ENCODE assay signal across 12 cellular contexts in genomic region chr2:46979611-46980010, GRCh38. TPM values are rescaled to one million over a fixed set of nuclear protein-coding genes. Genes with fewer than 3 reads are reported as not detected.
DNase-seq lines count a peak whose midpoint lies in the region; TF ChIP-seq lines count a peak whose summit lies in the region.
"Had no signal": no experiment of that assay in that cellular context is flagged by ENCODE, and none has a peak within 500 bp of the region (broad histone marks: within the 10 kb centered on the region; RNA-seq: fewer than 3 reads in every experiment).

No MANE protein-coding gene starts in this region.

- H3K27me3 ChIP-seq in OCI-LY1 (ENCODE audit: insufficient read depth, low read length), result no peaks in the 10 kb centered on the region
- H3K27me3 ChIP-seq in WERI-Rb-1 (ENCODE audit: insufficient read depth, low read depth, severe bottlenecking), result no peaks in the 10 kb centered on the region
- H3K27me3 ChIP-seq: heart left ventricle had no signal

- H3K9me2 ChIP-seq in OCI-LY1 (ENCODE audit: low read depth, low read length), result no peaks in the 10 kb centered on the region

- H3K4me3 ChIP-seq in OCI-LY1 (ENCODE audit: low read depth, low read length, poor library complexity, severe bottlenecking), result no peak overlapping the region
- no peak overlapping the region for H3K4me3 ChIP-seq in WERI-Rb-1 (ENCODE audit: low read depth, low read length)
- H3K4me3 ChIP-seq: heart left ventricle, smooth muscle cell had no signal

- peak; percentile 46 for DNase-seq in GM10266 (ENCODE audit: extremely low spot score)
- peak; percentile 66 for DNase-seq in activated naive CD8-positive, alpha-beta T cell treated with anti-CD3 and anti-CD28 coated beads for 36 hours
- DNase-seq in pons (ENCODE audit: low spot score), result peak; percentile 60
- no peak for DNase-seq in DMS153 (lab: John Stamatoyannopoulos, UW)
- DNase-seq in cerebellar nuclear complex (lab: John Stamatoyannopoulos, UW), result no peak
- DNase-seq in WERI-Rb-1, result no peak
- DNase-seq in NCI-H2081 (lab: John Stamatoyannopoulos, UW), result no peak
- DNase-seq: DMS79 treated with DMSO at 0.1 percent for 48 hours; stimulated activated naive CD4-positive, alpha-beta T cell treated with Interleukin-2 at 50 U/mL for 16 hours had no signal

- H3K4me1 Mint-ChIP-seq in activated naive CD8-positive, alpha-beta T cell treated with anti-CD3 and anti-CD28 coated beads for 36 hours, result peaks cover 66% of the 10 kb centered on the region

- H3K36me3 Mint-ChIP-seq in activated naive CD8-positive, alpha-beta T cell treated with anti-CD3 and anti-CD28 coated beads for 36 hours, result peaks cover 53% of the 10 kb centered on the region

- H3K9ac ChIP-seq in OCI-LY1 (ENCODE audit: low read length), result peak overlapping the region; percentile 58; the same call in 1 of the 2 replicates

- no peak for TF ChIP-seq CTCF in GM10266 (IDR thresholded peaks at IDR 0.05; ENCODE audit: control insufficient read depth, insufficient read depth, low read depth, missing control alignments)
- TF ChIP-seq CTCF in OCI-LY1 (IDR thresholded peaks at IDR 0.05; ENCODE audit: low read length), result no peak
- TF ChIP-seq CTCF in WERI-Rb-1 (IDR thresholded peaks at IDR 0.05; ENCODE audit: low read depth, low read length), result no peak

- H3K9me3 ChIP-seq in OCI-LY1 (ENCODE audit: low read length) (no peaks in the 10 kb centered on the region), WERI-Rb-1 (ENCODE audit: severe bottlenecking) (no peaks in the 10 kb centered on the region)
- H3K9me3 ChIP-seq: heart left ventricle had no signal

- H4K20me1 ChIP-seq in OCI-LY1 (ENCODE audit: insufficient read depth, low read length), result no peaks in the 10 kb centered on the region

- no peaks in the 10 kb centered on the region for H3K27me3 Mint-ChIP-seq in activated naive CD8-positive, alpha-beta T cell treated with anti-CD3 and anti-CD28 coated beads for 36 hours

- H3K9me3 Mint-ChIP-seq in activated naive CD8-positive, alpha-beta T cell treated with anti-CD3 and anti-CD28 coated beads for 36 hours, result no peaks in the 10 kb centered on the region

- H3K27ac ChIP-seq in OCI-LY1 (ENCODE audit: low read depth, low read length, poor library complexity, severe bottlenecking) (peak overlapping the region; percentile 99), WERI-Rb-1 (no peak overlapping the region)

- peak overlapping the region; percentile 94 for H3K27ac Mint-ChIP-seq in activated naive CD8-positive, alpha-beta T cell treated with anti-CD3 and anti-CD28 coated beads for 36 hours

- peak overlapping the region; percentile 76 for H3K4me3 Mint-ChIP-seq in activated naive CD8-positive, alpha-beta T cell treated with anti-CD3 and anti-CD28 coated beads for 36 hours

- no peak overlapping the region for H2AFZ ChIP-seq in OCI-LY1 (ENCODE audit: low read length)

- H3F3A ChIP-seq in OCI-LY1 (ENCODE audit: insufficient read depth, low read length), result peaks cover 20% of the 10 kb centered on the region; the same call in 1 of the 2 replicates

- H3K36me3 ChIP-seq in OCI-LY1 (ENCODE audit: insufficient read depth, low read length) (peaks cover 57% of the 10 kb centered on the region; the same call in 1 of the 2 replicates), WERI-Rb-1 (peaks cover 3% of the 10 kb centered on the region; the same call in 1 of the 2 replicates)

- H3K79me2 ChIP-seq in OCI-LY1 (ENCODE audit: insufficient read depth, low read length), result no peaks in the 10 kb centered on the region

- peak overlapping the region; percentile 45; the same call in 1 of the 2 replicates for H3K4me2 ChIP-seq in OCI-LY1 (ENCODE audit: low read length)
- H3K4me2 ChIP-seq: smooth muscle cell had no signal

- peaks cover 76% of the 10 kb centered on the region for H3K4me1 ChIP-seq in OCI-LY1 (ENCODE audit: insufficient read depth, low read length, severe bottlenecking)

RNA-seq across cellular contexts. Expression of gene TTC7A, which starts 38.6 kb away (rescaled TPM):
- 10 to 100 TPM; 55.0 to 56.6 TPM for total RNA-seq in activated naive CD8-positive, alpha-beta T cell treated with anti-CD3 and anti-CD28 coated beads for 36 hours

Comparison
In these comparisons a context has a peak if more than half of its experiments do, and no peak if none do; other contexts are left out.
1. DNase-seq: peak in GM10266 (single experiment), activated naive CD8-positive, alpha-beta T cell treated with anti-CD3 and anti-CD28 coated beads for 36 hours (single experiment) and pons (single experiment); none in DMS153 (single experiment), cerebellar nuclear complex (0 of 2), WERI-Rb-1 (single experiment) and NCI-H2081 (0 of 2).